Comparison of ENCODE assay signal across 8 cellular contexts in genomic region chr2:113212245-113213060, GRCh38. TPM values are rescaled to one million over a fixed set of nuclear protein-coding genes. Genes with fewer than 3 reads are reported as not detected.
A peak's percentile ranks its signal among the peaks of the same experiment; 100 is the strongest.
DNase-seq lines count a peak whose midpoint lies in the region; ATAC-seq and TF ChIP-seq lines count a peak whose summit lies in the region.

No MANE protein-coding gene starts in this region.

- H4K20me1 ChIP-seq in osteoblast (ENCODE audit: insufficient read depth, low read length), result no peaks in the 10 kb centered on the region

- TF ChIP-seq CTCF in A673 (conservative IDR thresholded peaks at IDR 0.05; ENCODE audit: low read depth, low read length), result no peak
- no peak for TF ChIP-seq CTCF in osteoblast (IDR thresholded peaks at IDR 0.05; ENCODE audit: extremely low read depth, low read depth, low read length)

- H3K27me3 ChIP-seq in A673 (replicated peaks; ENCODE audit: insufficient read depth, low read depth, low read length, poor library complexity) (no peaks in the 10 kb centered on the region), osteoblast (ENCODE audit: insufficient read depth, low read length) (no peaks in the 10 kb centered on the region)

- no peak for ATAC-seq in GM21717 (IDR thresholded peaks at IDR 0.05; ENCODE audit: unreplicated experiment)

- peak overlapping the region; percentile 71 for H2AFZ ChIP-seq in osteoblast (ENCODE audit: low read length)

- DNase-seq in A673 (ENCODE audit: low spot score), result peak; percentile 66
- DNase-seq in NCI-H345 (lab: John Stamatoyannopoulos, UW), result peak; percentile 26
- peak; percentile 69 for DNase-seq in glomerular visceral epithelial cell (ENCODE audit: extremely low spot score)
- peak; percentile 50 for DNase-seq in osteoblast (ENCODE audit: insufficient read length, low spot score, missing footprints)
- DNase-seq in NCI-H526 treated with DMSO at 0.1 percent for 48 hours (lab: John Stamatoyannopoulos, UW), result no peak
- DNase-seq in stimulated activated naive CD4-positive, alpha-beta T cell (lab: John Stamatoyannopoulos, UW), result no peak
- DNase-seq in hippocampal formation (lab: John Stamatoyannopoulos, UW), result no peak

- POLR2A ChIA-PET in A673 (lab: Charles Lee; ENCODE audit: low non-redundant PET), result interaction anchor here (0.5 kb wide), 1 partner anchor 1256 kb away, joined by 7 read pairs; no protein-coding TSS in a partner anchor

- peak overlapping the region; percentile 45 for H3K27ac ChIP-seq in A673 (ENCODE audit: low read depth, low read length, poor library complexity, severe bottlenecking)
- no peak overlapping the region for H3K27ac ChIP-seq in osteoblast (ENCODE audit: low read depth, low read length)

- H3K79me2 ChIP-seq in osteoblast (ENCODE audit: insufficient read depth, low read length), result no peaks in the 10 kb centered on the region

- H3K9me3 ChIP-seq in A673 (ENCODE audit: low read depth, low read length, poor library complexity, severe bottlenecking), result no peaks in the 10 kb centered on the region
- H3K9me3 ChIP-seq in osteoblast (ENCODE audit: low read depth, low read length), result no peaks in the 10 kb centered on the region

- no TSS peak for BruUV-seq in A673 (replicated peaks; lab: Mats Ljungman, UMichigan)

- CTCF ChIA-PET in A673 (lab: Charles Lee), result interaction anchor here (1.1 to 1.2 kb wide), 2 partner anchors 9 to 14 kb away, joined by 4 to 5 read pairs; no protein-coding TSS in a partner anchor

- no peak overlapping the region for H3K4me3 ChIP-seq in A673 (ENCODE audit: low read depth, low read length, poor library complexity, severe bottlenecking)
- H3K4me3 ChIP-seq in osteoblast (ENCODE audit: insufficient read depth, low read length), result no peak overlapping the region

- H3K36me3 ChIP-seq in A673 (ENCODE audit: insufficient read depth, low read length, poor library complexity, severe bottlenecking), result no peaks in the 10 kb centered on the region
- no peaks in the 10 kb centered on the region for H3K36me3 ChIP-seq in osteoblast (ENCODE audit: insufficient read depth, low read length)

- intact Hi-C loops in A673 (cut with micrococcal nuclease; ENCODE audit: unreplicated experiment), result no loop called here

- H3K4me1 ChIP-seq in A673 (ENCODE audit: insufficient read depth, low read length, poor library complexity, severe bottlenecking) (peaks cover 43% of the 10 kb centered on the region), osteoblast (ENCODE audit: insufficient read depth, low read length) (peaks cover 18% of the 10 kb centered on the region)

- no peak overlapping the region for H3K4me2 ChIP-seq in osteoblast (ENCODE audit: insufficient read depth, low read length)

RNA-seq across cellular contexts. Expression of gene PSD4, which starts 38.7 kb away (rescaled TPM):
- 0.60 and 1.8 TPM in 2 replicates for total RNA-seq in A673 (2021)
- total RNA-seq in osteoblast, result 1.2 and 1.8 TPM in 2 replicates

Comparison
In these comparisons a context has a peak if more than half of its experiments do, and no peak if none do; other contexts are left out.
1. DNase-seq: peak in A673 (single experiment), NCI-H345 (single experiment), glomerular visceral epithelial cell (single experiment) and osteoblast (single experiment); none in NCI-H526 treated with DMSO at 0.1 percent for 48 hours (single experiment), stimulated activated naive CD4-positive, alpha-beta T cell (0 of 6) and hippocampal formation (0 of 2).